Comparison of ENCODE assay signal across 13 cellular contexts in genomic region chr14:57575482-57575881, GRCh38.
DNase-seq lines count a peak whose midpoint lies in the region; FAIRE-seq and TF ChIP-seq lines count a peak whose summit lies in the region.
"Had no signal": no experiment of that assay in that cellular context is flagged by ENCODE, and none has a peak within 500 bp of the region (broad histone marks: within the 10 kb centered on the region; RNA-seq: fewer than 3 reads in every experiment).

No MANE protein-coding gene starts in this region.

- H3K36me3 Mint-ChIP-seq in Calu3 (ENCODE audit: insufficient read depth, unreplicated experiment), result no peaks in the 10 kb centered on the region
- H3K36me3 Mint-ChIP-seq: CD8-positive, alpha-beta memory T cell had no signal

- H3K4me1 Mint-ChIP-seq in Calu3 (ENCODE audit: low read depth, unreplicated experiment), result no peaks in the 10 kb centered on the region
- H3K4me1 Mint-ChIP-seq: CD8-positive, alpha-beta memory T cell had no signal

- H3K4me3 Mint-ChIP-seq in Calu3 (ENCODE audit: low read depth, unreplicated experiment), result no peak overlapping the region
- H3K4me3 Mint-ChIP-seq: CD8-positive, alpha-beta memory T cell had no signal

- H3K9me3 Mint-ChIP-seq in Calu3 (ENCODE audit: low read depth, unreplicated experiment), result no peaks in the 10 kb centered on the region

- no peak for TF ChIP-seq CTCF in Calu3 (IDR thresholded peaks at IDR 0.05; ENCODE audit: unreplicated experiment)

- DNase-seq in Calu3 (peak; percentile 3), HTR-8/SVneo (ENCODE audit: insufficient read length, low spot score) (no peak), NCI-H2227 treated with DMSO at 0.1 percent for 48 hours (lab: John Stamatoyannopoulos, UW) (peak; percentile 91), glomerular visceral epithelial cell (ENCODE audit: extremely low spot score) (peak; percentile 43), SKM-1 (lab: John Stamatoyannopoulos, UW; ENCODE audit: unreplicated experiment) (no peak), HuH-7 (ENCODE audit: low spot score) (no peak)
- DNase-seq in activated T-cell treated with anti-CD3 and anti-CD28 coated beads, Interleukin-2, amount 50 U/mL, for 1 hour, result no peak
- DNase-seq: CD8-positive, alpha-beta memory T cell; DMS 273 treated with DMSO at 0.1 percent for 48 hours; EL; HCEC 1CT; NCI-H526 treated with DMSO at 0.1 percent for 48 hours; SW 1271 had no signal

- CTCF ChIA-PET in Calu3 (lab: Charles Lee), result interaction anchor here (0.7 kb wide), 1 partner anchor 18 kb away, joined by 3 read pairs; no protein-coding TSS in a partner anchor

- no TSS peak for BruUV-seq in Calu3 (replicated peaks; lab: Mats Ljungman, UMichigan)

- no peak overlapping the region for H3K27ac Mint-ChIP-seq in Calu3 (ENCODE audit: unreplicated experiment)
- H3K27ac Mint-ChIP-seq: CD8-positive, alpha-beta memory T cell had no signal

- intact Hi-C loops in Calu3 (cut with micrococcal nuclease; ENCODE audit: unreplicated experiment), result loop anchor here (1.0 to 2.0 kb wide), 2 partner anchors 43 to 89 kb away; no protein-coding TSS in a partner anchor

- no peaks in the 10 kb centered on the region for H3K27me3 Mint-ChIP-seq in Calu3 (ENCODE audit: unreplicated experiment)
- H3K27me3 Mint-ChIP-seq: CD8-positive, alpha-beta memory T cell had no signal

- FAIRE-seq in HTR-8/SVneo (lab: Jason Lieb, UNC), result peak; percentile 69

Comparison
In these comparisons a context has a peak if more than half of its experiments do, and no peak if none do; other contexts are left out.
1. DNase-seq: peak in Calu3 (single experiment), NCI-H2227 treated with DMSO at 0.1 percent for 48 hours (single experiment) and glomerular visceral epithelial cell (single experiment); none in HTR-8/SVneo (single experiment), SKM-1 (single experiment), activated T-cell treated with anti-CD3 and anti-CD28 coated beads, Interleukin-2, amount 50 U/mL, for 1 hour (single experiment) and HuH-7 (single experiment).